ENCODE assay signal across 24 cellular contexts in genomic region chr15:97410907-97411575, GRCh38.
"Had no signal": no experiment of that assay in that cellular context is flagged by ENCODE, and none has a peak within 500 bp of the region (broad histone marks: within the 10 kb centered on the region; RNA-seq: fewer than 3 reads in every experiment).

No MANE protein-coding gene starts in this region.

- H3K4me1 ChIP-seq: body of pancreas, foreskin keratinocyte, left ventricle myocardium inferior, spleen, testis, uterus had no signal

- H3K9me3 ChIP-seq: body of pancreas, left ventricle myocardium inferior, testis, uterus had no signal

- DNase-seq: activated CD4-positive, alpha-beta T cell treated with anti-CD3 and anti-CD28 coated beads, Interleukin-2, amount 10 ng/mL, durations not matched to agents 24 days and 14 days; activated CD8-positive, alpha-beta memory T cell treated with anti-CD3 and anti-CD28 coated beads, Interleukin-2, amount 10 ng/mL, durations not matched to agents 7 days and 5 days; activated CD8-positive, alpha-beta T cell treated with anti-CD3 and anti-CD28 coated beads for 36 hours; activated gamma-delta T cell treated with Interleukin-2 at 50 U/mL for 16 hours; activated T-cell treated with anti-CD3 and anti-CD28 coated beads for 4 hours; anterior cingulate cortex; body of pancreas; effector CD4-positive, alpha-beta T cell; erythroblast; foreskin keratinocyte; kidney; left ventricle myocardium inferior; mammary epithelial cell; natural killer cell; retina; spleen; stimulated activated CD4-positive, alpha-beta T cell treated with anti-CD3 and anti-CD28 coated beads, Interleukin-4, amount 100 ng/mL, for 1 hour; stimulated activated naive CD4-positive, alpha-beta T cell; testis; trophoblast cell; uterus had no signal

- H3K4me3 ChIP-seq: body of pancreas, cardiac muscle cell, left ventricle myocardium inferior, spleen, testis, uterus had no signal

- H3K27ac ChIP-seq: body of pancreas, cardiac muscle cell, foreskin keratinocyte, left ventricle myocardium inferior, spleen, testis, uterus, VCaP had no signal

- ATAC-seq: activated CD4-positive, CD25-positive, alpha-beta regulatory T cell treated with anti-CD3 and anti-CD28 coated beads, Interleukin-2, amount 50 U/mL, for 24 hours; activated CD8-positive, alpha-beta memory T cell treated with anti-CD3 and anti-CD28 coated beads, Interleukin-2, amount 10 ng/mL, durations not matched to agents 7 days and 5 days; activated CD8-positive, alpha-beta T cell treated with anti-CD3 and anti-CD28 coated beads for 36 hours; body of pancreas; foreskin keratinocyte; natural killer cell had no signal

- H3K27me3 ChIP-seq: body of pancreas, cardiac muscle cell, foreskin keratinocyte, spleen, testis, uterus had no signal

- H3K36me3 ChIP-seq: cardiac muscle cell, left ventricle myocardium inferior, spleen, uterus had no signal
